ENCODE assay signal across 28 cellular contexts in the genomic region with DNA sequence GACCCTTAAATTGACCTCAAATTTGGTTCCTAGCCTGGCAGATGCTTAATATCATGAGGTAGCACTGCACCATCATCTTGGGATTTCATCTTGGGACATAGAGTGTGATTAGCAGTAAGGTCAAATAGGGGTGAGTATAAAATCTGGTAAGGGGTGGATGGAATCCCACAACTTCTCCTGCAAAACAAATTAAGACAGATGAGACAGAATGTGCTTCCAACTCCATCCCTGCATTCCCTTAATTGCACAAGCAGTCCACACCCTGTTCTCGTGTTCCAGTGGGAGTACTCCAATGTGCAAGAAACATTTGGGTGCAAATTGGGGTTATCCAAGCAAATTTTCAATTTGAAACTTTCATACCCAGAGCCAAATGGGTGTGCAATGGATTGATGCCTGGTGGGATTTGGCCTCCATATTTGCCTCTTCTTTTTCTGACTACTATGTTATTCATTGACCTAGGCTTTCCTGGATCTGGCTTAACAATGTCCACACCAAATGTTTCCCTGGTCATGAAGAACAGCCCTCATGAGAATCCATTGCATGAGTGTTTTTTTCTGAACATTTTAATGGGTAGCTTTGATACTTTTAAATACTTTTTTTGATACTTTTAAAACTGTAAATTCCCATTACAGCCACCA.
"Had no signal": no experiment of that assay in that cellular context is flagged by ENCODE, and none has a peak within 500 bp of the region (broad histone marks: within the 10 kb centered on the region; RNA-seq: fewer than 3 reads in every experiment).

No MANE protein-coding gene starts in this region.

- H3K27ac Mint-ChIP-seq: mesothelial cell of epicardium; naive B cell; natural killer cell; nephron progenitor cell; neural progenitor cell; stimulated activated memory B cell treated with anti-CD40 and anti-IgM and Interleukin-4, amounts not matched to agents 10 μg/mL and 1 μg/mL and 100 μg/mL, for 72 hours; stimulated activated naive CD8-positive, alpha-beta T cell treated with anti-CD3 and anti-CD28 coated beads, Interleukin-15, amount 100 ng/mL, for 72 hours had no signal

- H3K9me3 Mint-ChIP-seq: mesothelial cell of epicardium; naive B cell; natural killer cell; nephron progenitor cell; neural progenitor cell; stimulated activated memory B cell treated with anti-CD40 and anti-IgM and Interleukin-4, amounts not matched to agents 10 μg/mL and 1 μg/mL and 100 μg/mL, for 72 hours; stimulated activated naive CD8-positive, alpha-beta T cell treated with anti-CD3 and anti-CD28 coated beads, Interleukin-15, amount 100 ng/mL, for 72 hours had no signal

- ATAC-seq: left lobe of liver; natural killer cell; psoas muscle; right lobe of liver; stimulated activated memory B cell treated with anti-CD40 and anti-IgM and Interleukin-4, amounts not matched to agents 10 μg/mL and 1 μg/mL and 100 μg/mL, for 72 hours; stimulated activated naive CD8-positive, alpha-beta T cell treated with anti-CD3 and anti-CD28 coated beads, Interleukin-15, amount 100 ng/mL, for 72 hours had no signal

- H3K36me3 Mint-ChIP-seq: mesothelial cell of epicardium; naive B cell; natural killer cell; neural progenitor cell; stimulated activated memory B cell treated with anti-CD40 and anti-IgM and Interleukin-4, amounts not matched to agents 10 μg/mL and 1 μg/mL and 100 μg/mL, for 72 hours had no signal

- DNase-seq: heart left ventricle; hypothalamus; islet precursor cell; naive B cell; natural killer cell; nephron progenitor cell; occipital lobe; psoas muscle; right lobe of liver; stimulated activated CD4-positive, alpha-beta T cell treated with anti-CD3 and anti-CD28 coated beads, Interleukin-1b, Interleukin-23, amount 100 ng/mL, for 48 hours; stimulated activated CD4-positive, alpha-beta T cell treated with anti-CD3 and anti-CD28 coated beads, Interleukin-2, amount 100 ng/mL, for 48 hours; stimulated activated CD4-positive, alpha-beta T cell treated with anti-CD3 and anti-CD28 coated beads, Interleukin-4, amount 100 ng/mL, for 4 hours; stimulated activated CD8-positive, alpha-beta memory T cell treated with anti-CD3 and anti-CD28 coated beads, Interleukin-4, amount 100 ng/mL, for 48 hours; stimulated activated naive CD4-positive, alpha-beta T cell treated with Interleukin-2 at 50 U/mL for 16 hours; stimulated activated naive CD8-positive, alpha-beta T cell treated with anti-CD3 and anti-CD28 coated beads, Interleukin-15, amount 100 ng/mL, for 72 hours; substantia nigra; transverse colon; upper lobe of left lung had no signal

- H3K27me3 Mint-ChIP-seq: naive B cell; stimulated activated memory B cell treated with anti-CD40 and anti-IgM and Interleukin-4, amounts not matched to agents 10 μg/mL and 1 μg/mL and 100 μg/mL, for 72 hours; stimulated activated naive CD8-positive, alpha-beta T cell treated with anti-CD3 and anti-CD28 coated beads, Interleukin-15, amount 100 ng/mL, for 72 hours had no signal

- H3K27ac ChIP-seq: heart left ventricle, neural progenitor cell, neutrophil, parathyroid adenoma, psoas muscle, right lobe of liver, thoracic aorta, transverse colon, upper lobe of left lung, vagina had no signal

- H3K4me1 Mint-ChIP-seq: mesothelial cell of epicardium; naive B cell; natural killer cell; nephron progenitor cell; neural progenitor cell; stimulated activated memory B cell treated with anti-CD40 and anti-IgM and Interleukin-4, amounts not matched to agents 10 μg/mL and 1 μg/mL and 100 μg/mL, for 72 hours; stimulated activated naive CD8-positive, alpha-beta T cell treated with anti-CD3 and anti-CD28 coated beads, Interleukin-15, amount 100 ng/mL, for 72 hours had no signal

- H3K4me3 ChIP-seq: heart left ventricle, lung, neural progenitor cell, psoas muscle, right lobe of liver, smooth muscle cell, thoracic aorta, transverse colon, upper lobe of left lung, vagina had no signal

- H3K4me3 Mint-ChIP-seq: mesothelial cell of epicardium; naive B cell; natural killer cell; nephron progenitor cell; neural progenitor cell; stimulated activated memory B cell treated with anti-CD40 and anti-IgM and Interleukin-4, amounts not matched to agents 10 μg/mL and 1 μg/mL and 100 μg/mL, for 72 hours; stimulated activated naive CD8-positive, alpha-beta T cell treated with anti-CD3 and anti-CD28 coated beads, Interleukin-15, amount 100 ng/mL, for 72 hours had no signal

- H3K4me1 ChIP-seq: heart left ventricle, neural progenitor cell, parathyroid adenoma, psoas muscle, right lobe of liver, transverse colon, upper lobe of left lung, vagina had no signal

- H3K36me3 ChIP-seq: heart left ventricle, neural progenitor cell, neutrophil, right lobe of liver, thoracic aorta, transverse colon, upper lobe of left lung, vagina had no signal

- H3K9me3 ChIP-seq: heart left ventricle, neutrophil, psoas muscle, right lobe of liver, thoracic aorta, transverse colon, upper lobe of left lung, vagina had no signal

- H3K27me3 ChIP-seq: heart left ventricle, neural progenitor cell, neutrophil, right lobe of liver, transverse colon, upper lobe of left lung, vagina had no signal
